ENCODE assay signal across 1 cellular context in genomic region chrX:17846045-17846444, GRCh38.
TF ChIP-seq lines count a peak whose summit lies in the region.

No MANE protein-coding gene starts in this region.

TF ChIP-seq in GM23338, 12 proteins besides CTCF, POLR2A, EP300 and RAD21 (continued from another document):
- TF ChIP-seq REST (IDR thresholded peaks at IDR 0.05; ENCODE audit: unreplicated experiment): no peak
- TF ChIP-seq ZNF462 (CRISPR knock-in tag; IDR thresholded peaks at IDR 0.05): no peak
- no peak for TF ChIP-seq ZNF114 (CRISPR knock-in tag; IDR thresholded peaks at IDR 0.05)
- TF ChIP-seq JUNB (IDR thresholded peaks at IDR 0.05; ENCODE audit: unreplicated experiment): no peak
TF ChIP-seq in GM23338: peak in this region for 0.
